Comparison of ENCODE assay signal across 7 cellular contexts in the genomic region with DNA sequence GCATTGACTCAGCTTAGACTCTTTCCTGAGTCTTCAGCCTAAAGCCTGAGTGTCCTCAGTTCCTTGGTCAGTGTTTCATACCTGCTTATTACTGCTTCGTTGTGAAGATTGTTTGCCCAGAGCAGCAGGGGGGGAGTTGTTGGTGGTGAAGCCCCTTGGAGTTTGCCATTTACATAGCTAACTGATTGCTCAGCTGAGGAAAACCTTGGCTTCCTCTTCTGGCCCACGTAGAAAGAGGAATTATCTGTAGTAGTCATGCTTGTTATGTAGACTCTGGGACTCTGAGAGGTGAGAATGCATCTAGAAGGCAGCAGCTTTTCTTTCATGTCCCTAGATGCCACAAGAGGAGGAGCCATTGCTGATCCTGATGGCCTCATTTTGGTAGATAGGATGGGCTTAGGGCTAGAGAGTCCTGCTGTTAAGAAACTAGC.
A peak's percentile ranks its signal among the peaks of the same experiment; 100 is the strongest.
DNase-seq lines count a peak whose midpoint lies in the region; ATAC-seq and TF ChIP-seq lines count a peak whose summit lies in the region.

No MANE protein-coding gene starts in this region.

- H3K36me3 Mint-ChIP-seq in GM23338 (ENCODE audit: low read depth) (no peaks in the 10 kb centered on the region), endodermal cell (ENCODE audit: low read depth) (peaks cover 6% of the 10 kb centered on the region)

- WGBS in endodermal cell (ENCODE audit: insufficient coverage in 1 of 2, insufficient read length in 1 of 2), 2 experiments = 0% methylated on average over 1 to 2 of the region's 2 CpGs
- 4 to 10% (median 6%) methylated on average over 2 of the region's 2 CpGs for WGBS in psoas muscle, 3 donors
- WGBS in lower leg skin, 2 donors = 38 to 39% methylated on average over 2 of the region's 2 CpGs

- H3K4me1 Mint-ChIP-seq in GM23338 (peaks cover 56% of the 10 kb centered on the region), endodermal cell (peaks cover 59% of the 10 kb centered on the region)

- peaks cover 24% of the 10 kb centered on the region for H3K79me2 ChIP-seq in GM23338 (replicated peaks; ENCODE audit: insufficient read depth)

- peak overlapping the region; percentile 85 for H3K27ac Mint-ChIP-seq in GM23338
- H3K27ac Mint-ChIP-seq in endodermal cell = peak overlapping the region; percentile 92

- peak overlapping the region; percentile 84 for H3K27ac ChIP-seq in GM23338 (ENCODE audit: low read depth)
- no peak overlapping the region for H3K27ac ChIP-seq in endodermal cell (ENCODE audit: low read depth, low read length)
- H3K27ac ChIP-seq in psoas muscle = peak overlapping the region; percentile 78

- H3K4me1 ChIP-seq in GM23338 (ENCODE audit: insufficient read depth) (peaks cover 59% of the 10 kb centered on the region), endodermal cell (ENCODE audit: control insufficient read depth, insufficient read depth, low read length) (peaks cover 23% of the 10 kb centered on the region), psoas muscle (peaks cover 52% of the 10 kb centered on the region)

- H3K9me3 ChIP-seq in endodermal cell (ENCODE audit: control insufficient read depth, low read length) (no peaks in the 10 kb centered on the region), psoas muscle (no peaks in the 10 kb centered on the region)

- peak overlapping the region; percentile 50 for H3K4me3 Mint-ChIP-seq in GM23338
- H3K4me3 Mint-ChIP-seq in endodermal cell = peak overlapping the region; percentile 6

- H2AFZ ChIP-seq in GM23338 = no peak overlapping the region

- H3K27me3 Mint-ChIP-seq in GM23338 (ENCODE audit: insufficient read depth, low read depth, poor library complexity) (peaks cover 5% of the 10 kb centered on the region), endodermal cell (ENCODE audit: insufficient read depth) (no peaks in the 10 kb centered on the region)

- ATAC-seq in GM23338 = peak; percentile 73
- ATAC-seq in psoas muscle = peak; percentile 62 to 80 (median 76)
- no peak for ATAC-seq in HG03045 (IDR thresholded peaks at IDR 0.05; ENCODE audit: unreplicated experiment)

- H3K36me3 ChIP-seq in GM23338 (ENCODE audit: insufficient read depth) (no peaks in the 10 kb centered on the region), endodermal cell (ENCODE audit: control insufficient read depth, insufficient read depth, low read length) (no peaks in the 10 kb centered on the region), psoas muscle (ENCODE audit: insufficient read depth in 1 of 2, low read depth in 1 of 2) (peaks cover 5 to 52% of the 10 kb centered on the region in 2 donors)

- no peak for TF ChIP-seq CTCF in GM23338 (conservative IDR thresholded peaks at IDR 0.05; ENCODE audit: low read depth in 2 of 2)
- no peak for TF ChIP-seq CTCF in endodermal cell (conservative IDR thresholded peaks at IDR 0.05)
- no peak for TF ChIP-seq CTCF in psoas muscle (IDR thresholded peaks at IDR 0.05)
- TF ChIP-seq CTCF in lower leg skin (IDR thresholded peaks at IDR 0.05) = no peak

- no peaks in the 10 kb centered on the region for H4K20me1 ChIP-seq in GM23338 (replicated peaks; ENCODE audit: insufficient read depth)

- intact Hi-C loops in psoas muscle (cut with DNase I) (no loop called here), lower leg skin (cut with DNase I; ENCODE audit: low total_unique reads) (no loop called here)

- no peaks in the 10 kb centered on the region for H3K9me2 ChIP-seq in GM23338 (ENCODE audit: insufficient read depth)

- no peaks in the 10 kb centered on the region for H3F3A ChIP-seq in GM23338 (replicated peaks; ENCODE audit: low read depth)

- H3K9me3 Mint-ChIP-seq in GM23338 = no peaks in the 10 kb centered on the region
- H3K9me3 Mint-ChIP-seq in endodermal cell = no peaks in the 10 kb centered on the region

- no peaks in the 10 kb centered on the region for H3K27me3 ChIP-seq in GM23338 (ENCODE audit: insufficient read depth)
- H3K27me3 ChIP-seq in endodermal cell (ENCODE audit: control insufficient read depth, insufficient read depth, low read length, poor library complexity, severe bottlenecking) = no peaks in the 10 kb centered on the region
- no peaks in the 10 kb centered on the region for H3K27me3 ChIP-seq in psoas muscle (ENCODE audit: insufficient read depth in 3 of 3, low read length in 2 of 3)

- peak; percentile 50 for DNase-seq in GM23338 (ENCODE audit: low spot score)
- DNase-seq in NCI-H748 (lab: John Stamatoyannopoulos, UW; ENCODE audit: unreplicated experiment) = peak; percentile 79
- DNase-seq in endodermal cell = peak; percentile 88
- DNase-seq in psoas muscle = no peak
- no peak for DNase-seq in lower leg skin (ENCODE audit: low spot score in 2 of 2)
- no peak for DNase-seq in HuH-7 (ENCODE audit: low spot score)

- H3K4me3 ChIP-seq in GM23338 (peak overlapping the region; percentile 26), endodermal cell (ENCODE audit: low read length) (peak overlapping the region; percentile 43), psoas muscle (no peak overlapping the region), lower leg skin (ENCODE audit: low read depth, poor library complexity, severe bottlenecking) (no peak overlapping the region)

- no peak for TF ChIP-seq POLR2A in lower leg skin (IDR thresholded peaks at IDR 0.05)

- peak overlapping the region; percentile 57 for H3K4me2 ChIP-seq in GM23338

- H3K9ac ChIP-seq in endodermal cell (ENCODE audit: extremely low read depth, low read length, poor library complexity, severe bottlenecking) = no peak overlapping the region

TF ChIP-seq in GM23338, 12 proteins besides CTCF, POLR2A, EP300 and RAD21 (continues in another document):
- TF ChIP-seq NANOG (IDR thresholded peaks at IDR 0.05; ENCODE audit: borderline replicate concordance) (no peak; the same call in 1 of the 2 replicates), JUNB (IDR thresholded peaks at IDR 0.05; ENCODE audit: unreplicated experiment) (no peak), EZH2phosphoT487 (IDR thresholded peaks at IDR 0.05; ENCODE audit: unreplicated experiment) (no peak), REST (IDR thresholded peaks at IDR 0.05; ENCODE audit: unreplicated experiment) (no peak), STAT1 (IDR thresholded peaks at IDR 0.05; ENCODE audit: unreplicated experiment) (no peak), EZH2 (IDR thresholded peaks at IDR 0.05; ENCODE audit: low read depth, unreplicated experiment) (no peak)
- TF ChIP-seq, protein P1, sequence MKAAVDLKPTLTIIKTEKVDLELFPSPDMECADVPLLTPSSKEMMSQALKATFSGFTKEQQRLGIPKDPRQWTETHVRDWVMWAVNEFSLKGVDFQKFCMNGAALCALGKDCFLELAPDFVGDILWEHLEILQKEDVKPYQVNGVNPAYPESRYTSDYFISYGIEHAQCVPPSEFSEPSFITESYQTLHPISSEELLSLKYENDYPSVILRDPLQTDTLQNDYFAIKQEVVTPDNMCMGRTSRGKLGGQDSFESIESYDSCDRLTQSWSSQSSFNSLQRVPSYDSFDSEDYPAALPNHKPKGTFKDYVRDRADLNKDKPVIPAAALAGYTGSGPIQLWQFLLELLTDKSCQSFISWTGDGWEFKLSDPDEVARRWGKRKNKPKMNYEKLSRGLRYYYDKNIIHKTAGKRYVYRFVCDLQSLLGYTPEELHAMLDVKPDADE (IDR thresholded peaks at IDR 0.05) = no peak

Comparison
In these comparisons a context has a peak if more than half of its experiments do, and no peak if none do; other contexts are left out.
1. DNase-seq: peak in GM23338 (single experiment), NCI-H748 (single experiment) and endodermal cell (single experiment); none in psoas muscle (0 of 2), lower leg skin (0 of 2) and HuH-7 (single experiment).
2. H3K4me3 ChIP-seq: peak in GM23338 (single experiment) and endodermal cell (single experiment); none in psoas muscle (single experiment) and lower leg skin (single experiment).